18 cellular contexts compared by ENCODE assay signal in genomic region chr15:78210349-78210717, GRCh38. TPM values are rescaled to one million over a fixed set of nuclear protein-coding genes. Genes with fewer than 3 reads are reported as not detected.
DNase-seq lines count a peak whose midpoint lies in the region; ATAC-seq and TF ChIP-seq lines count a peak whose summit lies in the region.
"Had no signal": no experiment of that assay in that cellular context is flagged by ENCODE, and none has a peak within 500 bp of the region (broad histone marks: within the 10 kb centered on the region; RNA-seq: fewer than 3 reads in every experiment).

No MANE protein-coding gene starts in this region.

- WGBS in heart right ventricle, 2 donors = 45 to 50% methylated on average over 5 of the region's 5 CpGs
- WGBS in heart left ventricle, 4 donors = 39 to 48% (median 45%) methylated on average over 5 of the region's 5 CpGs
- 51 to 54% methylated on average over 5 of the region's 5 CpGs for WGBS in body of pancreas, 2 donors

- intact Hi-C loops in heart right ventricle (cut with DNase I) = no loop called here
- intact Hi-C loops in heart left ventricle (cut with DNase I) = no loop called here
- intact Hi-C loops in body of pancreas (cut with DNase I) = no loop called here

- peaks cover 10 to 56% (median 37%) of the 10 kb centered on the region in 9 donors for H3K4me1 ChIP-seq in heart right ventricle
- H3K4me1 ChIP-seq in heart left ventricle = peaks cover 0 to 65% (median 15%) of the 10 kb centered on the region in 12 donors
- H3K4me1 ChIP-seq in body of pancreas = peaks cover 100% of the 10 kb centered on the region

- peaks cover 0 to 9% (median 0%) of the 10 kb centered on the region in 7 donors for H3K27me3 ChIP-seq in heart right ventricle
- H3K27me3 ChIP-seq in heart left ventricle = no peaks in the 10 kb centered on the region
- H3K27me3 ChIP-seq in body of pancreas = no peaks in the 10 kb centered on the region

- no peak for TF ChIP-seq CTCF in heart right ventricle (IDR thresholded peaks at IDR 0.05)
- TF ChIP-seq CTCF in heart left ventricle (IDR thresholded peaks at IDR 0.05) = no peak
- no peak for TF ChIP-seq CTCF in body of pancreas (IDR thresholded peaks at IDR 0.05)
- no peak for TF ChIP-seq CTCF in nephron progenitor cell (IDR thresholded peaks at IDR 0.05)
- no peak for TF ChIP-seq CTCF in type B pancreatic cell (conservative IDR thresholded peaks at IDR 0.05)
- no peak for TF ChIP-seq CTCF in GM10266 (IDR thresholded peaks at IDR 0.05; ENCODE audit: control insufficient read depth, insufficient read depth, low read depth, missing control alignments)

- ATAC-seq in heart right ventricle = no peak
- ATAC-seq in heart left ventricle = no peak
- no peak for ATAC-seq in body of pancreas
- ATAC-seq: stimulated activated naive B cell treated with anti-CD40 and anti-IgM and Interleukin-4, amounts not matched to agents 10 μg/mL and 1 μg/mL and 100 μg/mL, for 72 hours had no signal

- no peak for TF ChIP-seq POLR2A in heart left ventricle (IDR thresholded peaks at IDR 0.05)
- TF ChIP-seq POLR2A in body of pancreas (IDR thresholded peaks at IDR 0.05) = no peak

- H3K4me3 ChIP-seq in heart right ventricle (no peak overlapping the region), heart left ventricle (no peak overlapping the region), body of pancreas (no peak overlapping the region)

- DNase-seq in heart right ventricle (no peak), heart left ventricle (no peak), body of pancreas (peak in 1 of 4 donors; percentile 7), nephron progenitor cell (no peak), type B pancreatic cell (ENCODE audit: extremely low spot score, unreplicated experiment) (no peak), hepatic stellate cell (ENCODE audit: low spot score) (no peak), GM10266 (ENCODE audit: extremely low spot score) (no peak), UCSD-AML1 (lab: John Stamatoyannopoulos, UW; ENCODE audit: unreplicated experiment) (no peak)
- DNase-seq: activated CD4-positive, alpha-beta T cell treated with anti-CD3 and anti-CD28 coated beads, Interleukin-2, amount 50 U/mL, for 1 hour; AML-193; effector memory CD4-positive, alpha-beta T cell; EL; NCI-H226; stimulated activated naive B cell treated with anti-CD40 and anti-IgM and Interleukin-4, amounts not matched to agents 10 μg/mL and 1 μg/mL and 100 μg/mL, for 72 hours; T-helper 2 cell had no signal

- H3K36me3 ChIP-seq in heart right ventricle (no peaks in the 10 kb centered on the region), heart left ventricle (no peaks in the 10 kb centered on the region), body of pancreas (replicated peaks in 1 of 2; ENCODE audit: insufficient read depth in 1 of 2, low read depth in 2 of 2) (no peaks in the 10 kb centered on the region)

- no peak overlapping the region for H3K4me3 Mint-ChIP-seq in nephron progenitor cell
- no peak overlapping the region for H3K4me3 Mint-ChIP-seq in type B pancreatic cell
- H3K4me3 Mint-ChIP-seq: stimulated activated naive B cell treated with anti-CD40 and anti-IgM and Interleukin-4, amounts not matched to agents 10 μg/mL and 1 μg/mL and 100 μg/mL, for 72 hours had no signal

- H3K27ac ChIP-seq in heart right ventricle (peak overlapping the region in 7 of 10 donors; percentile 24 to 72 (median 47)), heart left ventricle (peak overlapping the region in 5 of 12 donors; percentile 39 to 70 (median 58)), body of pancreas (peak overlapping the region; percentile 59 to 87 (median 65))

- H3K4me1 Mint-ChIP-seq in nephron progenitor cell (peaks cover 71% of the 10 kb centered on the region), type B pancreatic cell (ENCODE audit: unreplicated experiment) (peaks cover 27% of the 10 kb centered on the region)
- H3K4me1 Mint-ChIP-seq: stimulated activated naive B cell treated with anti-CD40 and anti-IgM and Interleukin-4, amounts not matched to agents 10 μg/mL and 1 μg/mL and 100 μg/mL, for 72 hours had no signal

- H3K27ac Mint-ChIP-seq in nephron progenitor cell (peak overlapping the region; percentile 43), type B pancreatic cell (peak overlapping the region; percentile 93)
- H3K27ac Mint-ChIP-seq: activated T-helper 2 cell treated with anti-CD3 and anti-CD28 coated beads, Interferon-gamma antibody, Interleukin-2, Interleukin-4, amounts not matched to agents 10 μg/mL and 5 μg/mL and 100 μg/mL, durations not matched to agents 14 hours and 24 hours and 36 hours; stimulated activated naive B cell treated with anti-CD40 and anti-IgM and Interleukin-4, amounts not matched to agents 10 μg/mL and 1 μg/mL and 100 μg/mL, for 72 hours had no signal

- peaks cover 17% of the 10 kb centered on the region for H3K27me3 Mint-ChIP-seq in nephron progenitor cell (ENCODE audit: low read depth, poor library complexity)
- H3K27me3 Mint-ChIP-seq in type B pancreatic cell = no peaks in the 10 kb centered on the region

- no peaks in the 10 kb centered on the region for H3K36me3 Mint-ChIP-seq in nephron progenitor cell (ENCODE audit: low read depth)
- no peaks in the 10 kb centered on the region for H3K36me3 Mint-ChIP-seq in type B pancreatic cell
- H3K36me3 Mint-ChIP-seq: stimulated activated naive B cell treated with anti-CD40 and anti-IgM and Interleukin-4, amounts not matched to agents 10 μg/mL and 1 μg/mL and 100 μg/mL, for 72 hours had no signal

- H3K9me3 ChIP-seq in heart right ventricle = no peaks in the 10 kb centered on the region
- H3K9me3 ChIP-seq in heart left ventricle = no peaks in the 10 kb centered on the region
- H3K9me3 ChIP-seq in body of pancreas = no peaks in the 10 kb centered on the region

- H3K9me3 Mint-ChIP-seq in nephron progenitor cell = no peaks in the 10 kb centered on the region
- H3K9me3 Mint-ChIP-seq in type B pancreatic cell = no peaks in the 10 kb centered on the region
- H3K9me3 Mint-ChIP-seq: activated T-helper 2 cell treated with anti-CD3 and anti-CD28 coated beads, Interferon-gamma antibody, Interleukin-2, Interleukin-4, amounts not matched to agents 10 μg/mL and 5 μg/mL and 100 μg/mL, durations not matched to agents 14 hours and 24 hours and 36 hours; stimulated activated naive B cell treated with anti-CD40 and anti-IgM and Interleukin-4, amounts not matched to agents 10 μg/mL and 1 μg/mL and 100 μg/mL, for 72 hours had no signal

RNA-seq across cellular contexts. Expression of gene ACSBG1, which starts 24.0 kb away (rescaled TPM):
- under 1 TPM in 2 of 10 donors, not detected in 8; 0.22 to 0.30 TPM for total RNA-seq in heart right ventricle
- under 1 TPM; 0.59 to 0.65 TPM for polyA plus RNA-seq in heart right ventricle
- total RNA-seq in heart left ventricle = 1 to 10 TPM in 1 of 9 donors, under 1 TPM in 3, not detected in 5; 0.05 to 1.2 (median 0.06) TPM
- 1 to 10 TPM in 1 of 2 donors, under 1 TPM in 1; 0.25 to 1.0 TPM for polyA plus RNA-seq in heart left ventricle
- not detected for total RNA-seq in body of pancreas
- 0.71 TPM in 1 of 2 replicates, not detected in the other for total RNA-seq in type B pancreatic cell (ENCODE audit: low replicate concordance)
- total RNA-seq: omental fat pad had no signal

RNA-seq across cellular contexts. Expression of gene DNAJA4, which starts 54.0 kb away (rescaled TPM):
- total RNA-seq in heart right ventricle = 100 to 1,000 TPM in 8 of 10 donors, 10 to 100 TPM in 2; 78.9 to 210 (median 150) TPM
- 100 to 1,000 TPM in 1 of 2 donors, 10 to 100 TPM in 1; 40.0 to 226 TPM for polyA plus RNA-seq in heart right ventricle
- total RNA-seq in heart left ventricle = 100 to 1,000 TPM in 4 of 9 donors, 10 to 100 TPM in 5; 63.0 to 503 (median 94.6) TPM
- 100 to 1,000 TPM in 1 of 2 donors, 10 to 100 TPM in 1; 62.3 to 296 TPM for polyA plus RNA-seq in heart left ventricle
- total RNA-seq in body of pancreas = 1 to 10 TPM; 5.9 to 8.0 TPM
- total RNA-seq in type B pancreatic cell (ENCODE audit: low replicate concordance) = 0.10 and 15.0 TPM in 2 replicates
- total RNA-seq: HT1080 had no signal
